Comparison of ENCODE assay signal across 21 cellular contexts in genomic region chrY:7837046-7837445, GRCh38.
DNase-seq lines count a peak whose midpoint lies in the region; ATAC-seq and TF ChIP-seq lines count a peak whose summit lies in the region.
"Had no signal": no experiment of that assay in that cellular context is flagged by ENCODE, and none has a peak within 500 bp of the region (broad histone marks: within the 10 kb centered on the region; RNA-seq: fewer than 3 reads in every experiment).

No MANE protein-coding gene starts in this region.

- peaks cover 2% of the 10 kb centered on the region for H3K27me3 Mint-ChIP-seq in activated CD8-positive, alpha-beta memory T cell treated with anti-CD3 and anti-CD28 coated beads, Interleukin-2, amount 10 ng/mL, durations not matched to agents 7 days and 5 days
- H3K27me3 Mint-ChIP-seq in CD8-positive, alpha-beta memory T cell = peaks cover 0 to 19% of the 10 kb centered on the region in 2 donors

- H3K27ac Mint-ChIP-seq in activated CD8-positive, alpha-beta memory T cell treated with anti-CD3 and anti-CD28 coated beads, Interleukin-2, amount 10 ng/mL, durations not matched to agents 7 days and 5 days = no peak overlapping the region
- H3K27ac Mint-ChIP-seq in CD8-positive, alpha-beta memory T cell = no peak overlapping the region
- H3K27ac Mint-ChIP-seq: CD4-positive, alpha-beta T cell had no signal

- no peak overlapping the region for H3K4me3 Mint-ChIP-seq in activated CD8-positive, alpha-beta memory T cell treated with anti-CD3 and anti-CD28 coated beads, Interleukin-2, amount 10 ng/mL, durations not matched to agents 7 days and 5 days
- no peak overlapping the region for H3K4me3 Mint-ChIP-seq in CD8-positive, alpha-beta memory T cell
- H3K4me3 Mint-ChIP-seq: CD4-positive, alpha-beta T cell had no signal

- peaks cover 2% of the 10 kb centered on the region for H3K4me1 Mint-ChIP-seq in activated CD8-positive, alpha-beta memory T cell treated with anti-CD3 and anti-CD28 coated beads, Interleukin-2, amount 10 ng/mL, durations not matched to agents 7 days and 5 days
- no peaks in the 10 kb centered on the region for H3K4me1 Mint-ChIP-seq in CD8-positive, alpha-beta memory T cell

- H3K27me3 ChIP-seq in thyroid gland = no peaks in the 10 kb centered on the region
- no peaks in the 10 kb centered on the region for H3K27me3 ChIP-seq in CD8-positive, alpha-beta memory T cell (ENCODE audit: insufficient read depth, low read length, poor library complexity, severe bottlenecking)

- H3K36me3 Mint-ChIP-seq in activated CD8-positive, alpha-beta memory T cell treated with anti-CD3 and anti-CD28 coated beads, Interleukin-2, amount 10 ng/mL, durations not matched to agents 7 days and 5 days = no peaks in the 10 kb centered on the region
- H3K36me3 Mint-ChIP-seq in CD8-positive, alpha-beta memory T cell = no peaks in the 10 kb centered on the region

- H3K9me3 Mint-ChIP-seq in activated CD8-positive, alpha-beta memory T cell treated with anti-CD3 and anti-CD28 coated beads, Interleukin-2, amount 10 ng/mL, durations not matched to agents 7 days and 5 days (ENCODE audit: low read depth) = no peaks in the 10 kb centered on the region
- no peaks in the 10 kb centered on the region for H3K9me3 Mint-ChIP-seq in CD8-positive, alpha-beta memory T cell
- H3K9me3 Mint-ChIP-seq: CD4-positive, alpha-beta T cell had no signal

- intact Hi-C loops in thyroid gland (cut with DNase I) = no loop called here

- TF ChIP-seq CTCF in thyroid gland (IDR thresholded peaks at IDR 0.05) = no peak

- no peaks in the 10 kb centered on the region for H3K36me3 ChIP-seq in thyroid gland
- H3K36me3 ChIP-seq in CD8-positive, alpha-beta memory T cell (ENCODE audit: insufficient read depth, low read length) = no peaks in the 10 kb centered on the region

- CTCF ChIA-PET in activated CD8-positive, alpha-beta memory T cell treated with anti-CD3 and anti-CD28 coated beads, Interleukin-2, amount 10 ng/mL, durations not matched to agents 7 days and 5 days (lab: Charles Lee) = no interaction called here
- CTCF ChIA-PET in CD8-positive, alpha-beta memory T cell (lab: Charles Lee) = no interaction called here

- 12 to 25% methylated on average over 2 to 7 of the region's 7 CpGs for WGBS in thyroid gland, 2 donors

- H3K9me3 ChIP-seq in thyroid gland = no peaks in the 10 kb centered on the region
- H3K9me3 ChIP-seq in CD8-positive, alpha-beta memory T cell (ENCODE audit: low read length) = no peaks in the 10 kb centered on the region
- H3K9me3 ChIP-seq: A549, SK-N-SH had no signal

- POLR2A ChIA-PET in CD8-positive, alpha-beta memory T cell (lab: Charles Lee) = no interaction called here

- peak; percentile 38 for DNase-seq in activated CD8-positive, alpha-beta memory T cell treated with anti-CD3 and anti-CD28 coated beads, Interleukin-2, amount 10 ng/mL, durations not matched to agents 7 days and 5 days
- DNase-seq in activated CD8-positive, alpha-beta memory T cell treated with anti-CD3 and anti-CD28 coated beads, Interleukin-2, amount 50 U/mL, for 4 hours = no peak
- peak; percentile 71 for DNase-seq in cerebellar cortex (ENCODE audit: low spot score)
- DNase-seq in left kidney (ENCODE audit: low read depth, low spot score) = peak; percentile 31
- DNase-seq in thyroid gland = peak; percentile 46 to 50
- no peak for DNase-seq in NCI-H2227 treated with DMSO at 0.1 percent for 48 hours (lab: John Stamatoyannopoulos, UW)
- DNase-seq in CD8-positive, alpha-beta memory T cell = no peak
- DNase-seq: CD4-positive, alpha-beta T cell; DMS153; GF-D8; KBM-7; NCI-H1105 treated with DMSO at 0.1 percent for 48 hours; NCI-H1694 treated with DMSO at 0.1 percent for 48 hours; NCI-H446 treated with DMSO at 0.1 percent for 48 hours; NCI-H748 treated with DMSO at 0.1 percent for 48 hours; NK-92 treated with Interleukin-12 subunit alpha and Interleukin-12 subunit beta, amount 100 ng/mL, for 24 hours; OCI-M1; SHP77 treated with DMSO at 0.1 percent for 48 hours; SK-N-SH had no signal

- TF ChIP-seq POLR2A in thyroid gland (IDR thresholded peaks at IDR 0.05) = no peak

- no peaks in the 10 kb centered on the region for H3K4me1 ChIP-seq in thyroid gland
- no peaks in the 10 kb centered on the region for H3K4me1 ChIP-seq in CD8-positive, alpha-beta memory T cell (ENCODE audit: insufficient read depth, low read length)
- H3K4me1 ChIP-seq: A549 had no signal

- H3K27ac ChIP-seq in thyroid gland = no peak overlapping the region
- no peak overlapping the region for H3K27ac ChIP-seq in CD8-positive, alpha-beta memory T cell (ENCODE audit: low read depth, low read length)
- H3K27ac ChIP-seq: A549 had no signal

- no peak overlapping the region for H3K4me3 ChIP-seq in thyroid gland (replicated peaks in 1 of 3)
- H3K4me3 ChIP-seq in CD8-positive, alpha-beta memory T cell (ENCODE audit: low read length) = no peak overlapping the region
- H3K4me3 ChIP-seq: A549 had no signal

- ATAC-seq in activated CD8-positive, alpha-beta memory T cell treated with anti-CD3 and anti-CD28 coated beads, Interleukin-2, amount 10 ng/mL, durations not matched to agents 7 days and 5 days = no peak
- no peak for ATAC-seq in GM18498 (IDR thresholded peaks at IDR 0.05; ENCODE audit: unreplicated experiment)
- ATAC-seq: A549 had no signal

Comparison
In these comparisons a context has a peak if more than half of its experiments do, and no peak if none do; other contexts are left out.
1. DNase-seq: peak in activated CD8-positive, alpha-beta memory T cell treated with anti-CD3 and anti-CD28 coated beads, Interleukin-2, amount 10 ng/mL, durations not matched to agents 7 days and 5 days (single experiment), cerebellar cortex (single experiment), left kidney (single experiment) and thyroid gland (2 of 2); none in activated CD8-positive, alpha-beta memory T cell treated with anti-CD3 and anti-CD28 coated beads, Interleukin-2, amount 50 U/mL, for 4 hours (single experiment), NCI-H2227 treated with DMSO at 0.1 percent for 48 hours (single experiment) and CD8-positive, alpha-beta memory T cell (0 of 5).